In genomic region chr7:22064816-22065215, GRCh38 we compare ENCODE assay signal across 27 cellular contexts.
"Had no signal": no experiment of that assay in that cellular context is flagged by ENCODE, and none has a peak within 500 bp of the region (broad histone marks: within the 10 kb centered on the region; RNA-seq: fewer than 3 reads in every experiment).

No MANE protein-coding gene starts in this region.

- H3K27ac ChIP-seq: coronary artery, dorsolateral prefrontal cortex, epithelial cell of prostate, esophagus squamous epithelium, heart right ventricle, left lung, lower lobe of right lung had no signal

- H3K9me3 Mint-ChIP-seq: mesothelial cell of epicardium, naive B cell had no signal

- H3K27me3 ChIP-seq: left lung had no signal

- FAIRE-seq: colon, endothelial cell of umbilical vein, frontal cortex, islet of Langerhans, keratinocyte had no signal

- ATAC-seq: esophagus mucosa, heart right ventricle, left cardiac atrium, left lung, left ventricle myocardium superior, lower lobe of right lung, mucosa of descending colon had no signal

- H3K27ac Mint-ChIP-seq: mesothelial cell of epicardium, naive B cell had no signal

- DNase-seq: dermis blood vessel endothelial cell; dorsolateral prefrontal cortex; effector CD4-positive, alpha-beta T cell; effector memory CD4-positive, alpha-beta T cell; erythroblast; esophagus squamous epithelium; foreskin fibroblast; glutamatergic neuron; head of caudate nucleus; heart right ventricle; hippocampal formation; left cardiac atrium; left lung; left ventricle myocardium superior; lower lobe of right lung; mesenchymal stem cell; mucosa of descending colon; naive B cell had no signal

- H3K4me1 ChIP-seq: esophagus squamous epithelium, heart right ventricle, left lung, lower lobe of right lung had no signal

- H3K4me1 Mint-ChIP-seq: naive B cell had no signal

- H3K36me3 Mint-ChIP-seq: mesothelial cell of epicardium, naive B cell had no signal

- H3K4me3 ChIP-seq: coronary artery, dorsolateral prefrontal cortex, esophagus squamous epithelium, heart right ventricle, left lung, lower lobe of right lung, mucosa of descending colon had no signal

- H3K4me3 Mint-ChIP-seq: mesothelial cell of epicardium, naive B cell had no signal

- H3K36me3 ChIP-seq: esophagus squamous epithelium, heart right ventricle, left lung, lower lobe of right lung had no signal

- H3K9me3 ChIP-seq: esophagus squamous epithelium, heart right ventricle, left lung, lower lobe of right lung, mucosa of descending colon had no signal
